In genomic region chr9:97564291-97565175, GRCh38 we compare ENCODE assay signal across 10 cellular contexts.
A peak's percentile ranks its signal among the peaks of the same experiment; 100 is the strongest.
DNase-seq lines count a peak whose midpoint lies in the region; ATAC-seq and TF ChIP-seq lines count a peak whose summit lies in the region.
"Had no signal": no experiment of that assay in that cellular context is flagged by ENCODE, and none has a peak within 500 bp of the region (broad histone marks: within the 10 kb centered on the region; RNA-seq: fewer than 3 reads in every experiment).

No MANE protein-coding gene starts in this region.

- no peak overlapping the region for H3K4me3 Mint-ChIP-seq in natural killer cell
- H3K4me3 Mint-ChIP-seq: WTC11 had no signal

- no peaks in the 10 kb centered on the region for H3K36me3 ChIP-seq in GM23248 (ENCODE audit: low read depth)
- H3K36me3 ChIP-seq in SK-N-SH (replicated peaks in 1 of 2; ENCODE audit: control insufficient read depth in 1 of 2, insufficient read depth in 2 of 2, low read length in 1 of 2) = peaks cover 0 to 5% of the 10 kb centered on the region in 2 experiments
- no peaks in the 10 kb centered on the region for H3K36me3 ChIP-seq in HAP-1 (replicated peaks)

- no peak overlapping the region for H3K4me2 ChIP-seq in GM23248 (ENCODE audit: unreplicated experiment)
- H3K4me2 ChIP-seq in SK-N-SH = peak overlapping the region; percentile 49

- DNase-seq in GM23248 (peak; percentile 71), SK-N-SH (peak; percentile 83), fibroblast of villous mesenchyme (ENCODE audit: low read depth) (peak; percentile 90), pulmonary artery endothelial cell (ENCODE audit: low read depth, low spot score) (peak; percentile 43), NCI-H510A (lab: John Stamatoyannopoulos, UW) (no peak), natural killer cell (no peak), HAP-1 (ENCODE audit: low spot score in 2 of 2) (no peak)
- DNase-seq in effector CD4-positive, alpha-beta T cell = no peak
- DNase-seq: lower lobe of right lung had no signal

- H3K9me3 ChIP-seq in GM23248 (ENCODE audit: low read depth) (no peaks in the 10 kb centered on the region), SK-N-SH (no peaks in the 10 kb centered on the region), HAP-1 (no peaks in the 10 kb centered on the region)
- H3K9me3 ChIP-seq: lower lobe of right lung had no signal

- intact Hi-C loops in natural killer cell (cut with micrococcal nuclease) = no loop called here

- POLR2A ChIA-PET in SK-N-SH (lab: Yijun Ruan, JAX) = interaction anchor here (0.6 to 2.2 kb wide), 5 partner anchors 23 to 62 kb away, joined by 3 to 27 read pairs (median 3); partner anchors contain the start of gene TMOD1

- TF ChIP-seq EP300 in SK-N-SH (IDR thresholded peaks at IDR 0.05; ENCODE audit: borderline replicate concordance in 1 of 2, low read depth in 1 of 2, low read length in 1 of 2) = peak; percentile 15 to 97; a peak in 3 of 4 replicates

- H3K27ac ChIP-seq in GM23248 (no peak overlapping the region), SK-N-SH (ENCODE audit: low read depth in 2 of 2, low read length in 1 of 2) (peak overlapping the region in 1 of 2 experiments; percentile 98; a peak in 2 of 4 replicates)
- H3K27ac ChIP-seq: lower lobe of right lung had no signal

- H3K9ac ChIP-seq in GM23248 = no peak overlapping the region
- no peak overlapping the region for H3K9ac ChIP-seq in SK-N-SH

- H3F3A ChIP-seq in GM23248 (ENCODE audit: insufficient read depth) = no peaks in the 10 kb centered on the region
- no peaks in the 10 kb centered on the region for H3F3A ChIP-seq in SK-N-SH (replicated peaks; ENCODE audit: insufficient read depth)

- CTCF ChIA-PET in SK-N-SH (lab: Yijun Ruan, JAX) = interaction anchor here (0.6 to 9.2 kb wide), 17 partner anchors 9 to 491 kb away, joined by 3 to 101 read pairs (median 5); partner anchors contain the start of gene TMOD1

- H3K27me3 Mint-ChIP-seq in natural killer cell (ENCODE audit: low read depth in 2 of 2) = peaks cover 6 to 17% of the 10 kb centered on the region in 2 donors

- H3K36me3 Mint-ChIP-seq in natural killer cell = no peaks in the 10 kb centered on the region
- H3K36me3 Mint-ChIP-seq: WTC11 had no signal

- no peaks in the 10 kb centered on the region for H3K4me1 Mint-ChIP-seq in natural killer cell

- H3K27ac Mint-ChIP-seq in natural killer cell = no peak overlapping the region
- H3K27ac Mint-ChIP-seq: WTC11 had no signal

- H3K4me3 ChIP-seq in GM23248 = no peak overlapping the region
- H3K4me3 ChIP-seq in SK-N-SH (ENCODE audit: low read depth in 2 of 2, low read length in 1 of 2) = peak overlapping the region; percentile 10 to 16; a peak in 2 of 4 replicates
- no peak overlapping the region for H3K4me3 ChIP-seq in fibroblast of villous mesenchyme (ENCODE audit: low read depth, low read length)
- no peak overlapping the region for H3K4me3 ChIP-seq in HAP-1
- H3K4me3 ChIP-seq: lower lobe of right lung had no signal

- H3K27me3 ChIP-seq in GM23248 (replicated peaks; ENCODE audit: insufficient read depth) (no peaks in the 10 kb centered on the region; the same call in none of the 2 replicates), SK-N-SH (ENCODE audit: insufficient read depth) (no peaks in the 10 kb centered on the region), HAP-1 (ENCODE audit: low read depth) (no peaks in the 10 kb centered on the region)

- TF ChIP-seq CTCF in SK-N-SH (IDR thresholded peaks at IDR 0.05) (no peak), fibroblast of villous mesenchyme (IDR thresholded peaks at IDR 0.05; ENCODE audit: insufficient read depth, low read depth, low read length) (no peak), natural killer cell (IDR thresholded peaks at IDR 0.05) (no peak)

- H3K4me1 ChIP-seq in GM23248 (ENCODE audit: insufficient read depth) (no peaks in the 10 kb centered on the region), SK-N-SH (ENCODE audit: control insufficient read depth in 1 of 2, insufficient read depth in 2 of 2, low read depth in 1 of 2, low read length in 1 of 2) (peaks cover 0 to 84% of the 10 kb centered on the region in 2 experiments; a peak in 2 of 4 replicates), HAP-1 (no peaks in the 10 kb centered on the region)

- H4K20me1 ChIP-seq in GM23248 (ENCODE audit: insufficient read depth) = no peaks in the 10 kb centered on the region
- H4K20me1 ChIP-seq in SK-N-SH (ENCODE audit: insufficient read depth) = no peaks in the 10 kb centered on the region

- H3K9me3 Mint-ChIP-seq in natural killer cell = no peaks in the 10 kb centered on the region
- H3K9me3 Mint-ChIP-seq: WTC11 had no signal

- no peaks in the 10 kb centered on the region for H3K9me2 ChIP-seq in GM23248 (ENCODE audit: insufficient read depth)
- no peaks in the 10 kb centered on the region for H3K9me2 ChIP-seq in SK-N-SH

- TF ChIP-seq RAD21 in SK-N-SH (IDR thresholded peaks at IDR 0.05; ENCODE audit: low read length) = peak; percentile 57

- H3K79me2 ChIP-seq in GM23248 (ENCODE audit: insufficient read depth) = no peaks in the 10 kb centered on the region
- no peaks in the 10 kb centered on the region for H3K79me2 ChIP-seq in SK-N-SH (ENCODE audit: insufficient read depth)

- 23 to 28% methylated on average over 13 to 14 of the region's 14 CpGs for WGBS in GM23248 (ENCODE audit: low coverage in 1 of 2, low lambda C conversion rate in 2 of 2, missing lambda C conversion rate in 2 of 2), 2 experiments
- WGBS in SK-N-SH (ENCODE audit: low lambda C conversion rate) = 25% methylated on average over 10 of the region's 14 CpGs

- H2AFZ ChIP-seq in GM23248 = no peak overlapping the region
- H2AFZ ChIP-seq in SK-N-SH (ENCODE audit: low read depth) = no peak overlapping the region

- no peak for ATAC-seq in natural killer cell
- ATAC-seq: WTC11 had no signal

- in situ Hi-C loops in GM23248 (cut with MboI) = no loop called here
- in situ Hi-C loops in HAP-1 (cut with MboI; ENCODE audit: low sequenced_read_pairs) = no loop called here

TF ChIP-seq in SK-N-SH, 30 proteins besides CTCF, POLR2A, EP300 and RAD21 (continues in another document):
- TF ChIP-seq PBX3 (IDR thresholded peaks at IDR 0.05) (peak; percentile 54), TEAD4 (IDR thresholded peaks at IDR 0.05; ENCODE audit: borderline replicate concordance, insufficient read depth) (0 out of 2 replicates have a peak, but pooled peaks have one; percentile 45), TCF12 (IDR thresholded peaks at IDR 0.05) (peak; percentile 95), RCOR1 (IDR thresholded peaks at IDR 0.05; ENCODE audit: low read length) (peak; percentile 98), MAX (IDR thresholded peaks at IDR 0.05; ENCODE audit: low read depth) (peak; percentile 47; the same call in 1 of the 2 replicates), NFIC (IDR thresholded peaks at IDR 0.05; ENCODE audit: borderline replicate concordance) (peak; percentile 80; the same call in 1 of the 2 replicates), JUND (IDR thresholded peaks at IDR 0.05) (peak; percentile 54; the same call in 1 of the 2 replicates), FOXM1 (IDR thresholded peaks at IDR 0.05; ENCODE audit: low read depth) (no peak), SMC3 (IDR thresholded peaks at IDR 0.05; ENCODE audit: low read depth, low read length) (peak; percentile 36; the same call in 1 of the 2 replicates), CHD2 (IDR thresholded peaks at IDR 0.05; ENCODE audit: low read length, partially characterized antibody) (peak; percentile 81), FOSL2 (IDR thresholded peaks at IDR 0.05; ENCODE audit: borderline replicate concordance, low read depth) (peak; percentile 67; the same call in 1 of the 2 replicates), GATA2 (CRISPR knock-in tag; IDR thresholded peaks at IDR 0.05) (peak; percentile 99), GABPA (IDR thresholded peaks at IDR 0.05; ENCODE audit: low read depth) (no peak), FOXJ3 (CRISPR knock-in tag; IDR thresholded peaks at IDR 0.05) (peak; percentile 99), TAF1 (IDR thresholded peaks at IDR 0.05; ENCODE audit: borderline replicate concordance, low read depth, low read length) (no peak), YY1 (IDR thresholded peaks at IDR 0.05; ENCODE audit: low read depth) (no peak)
- TF ChIP-seq, protein P1, sequence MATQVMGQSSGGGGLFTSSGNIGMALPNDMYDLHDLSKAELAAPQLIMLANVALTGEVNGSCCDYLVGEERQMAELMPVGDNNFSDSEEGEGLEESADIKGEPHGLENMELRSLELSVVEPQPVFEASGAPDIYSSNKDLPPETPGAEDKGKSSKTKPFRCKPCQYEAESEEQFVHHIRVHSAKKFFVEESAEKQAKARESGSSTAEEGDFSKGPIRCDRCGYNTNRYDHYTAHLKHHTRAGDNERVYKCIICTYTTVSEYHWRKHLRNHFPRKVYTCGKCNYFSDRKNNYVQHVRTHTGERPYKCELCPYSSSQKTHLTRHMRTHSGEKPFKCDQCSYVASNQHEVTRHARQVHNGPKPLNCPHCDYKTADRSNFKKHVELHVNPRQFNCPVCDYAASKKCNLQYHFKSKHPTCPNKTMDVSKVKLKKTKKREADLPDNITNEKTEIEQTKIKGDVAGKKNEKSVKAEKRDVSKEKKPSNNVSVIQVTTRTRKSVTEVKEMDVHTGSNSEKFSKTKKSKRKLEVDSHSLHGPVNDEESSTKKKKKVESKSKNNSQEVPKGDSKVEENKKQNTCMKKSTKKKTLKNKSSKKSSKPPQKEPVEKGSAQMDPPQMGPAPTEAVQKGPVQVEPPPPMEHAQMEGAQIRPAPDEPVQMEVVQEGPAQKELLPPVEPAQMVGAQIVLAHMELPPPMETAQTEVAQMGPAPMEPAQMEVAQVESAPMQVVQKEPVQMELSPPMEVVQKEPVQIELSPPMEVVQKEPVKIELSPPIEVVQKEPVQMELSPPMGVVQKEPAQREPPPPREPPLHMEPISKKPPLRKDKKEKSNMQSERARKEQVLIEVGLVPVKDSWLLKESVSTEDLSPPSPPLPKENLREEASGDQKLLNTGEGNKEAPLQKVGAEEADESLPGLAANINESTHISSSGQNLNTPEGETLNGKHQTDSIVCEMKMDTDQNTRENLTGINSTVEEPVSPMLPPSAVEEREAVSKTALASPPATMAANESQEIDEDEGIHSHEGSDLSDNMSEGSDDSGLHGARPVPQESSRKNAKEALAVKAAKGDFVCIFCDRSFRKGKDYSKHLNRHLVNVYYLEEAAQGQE (IDR thresholded peaks at IDR 0.05; ENCODE audit: low read depth, low read length) = no peak

Comparison
In these comparisons a context has a peak if more than half of its experiments do, and no peak if none do; other contexts are left out.
1. DNase-seq: peak in GM23248 (single experiment), SK-N-SH (single experiment), fibroblast of villous mesenchyme (single experiment) and pulmonary artery endothelial cell (single experiment); none in NCI-H510A (single experiment), natural killer cell (single experiment), HAP-1 (0 of 2) and effector CD4-positive, alpha-beta T cell (single experiment).
2. H3K4me3 ChIP-seq: peak in SK-N-SH (2 of 2); none in GM23248 (single experiment), fibroblast of villous mesenchyme (single experiment) and HAP-1 (single experiment).